ENCODE assay signal across 22 cellular contexts in genomic region chr5:40397976-40398375, GRCh38.
"Had no signal": no experiment of that assay in that cellular context is flagged by ENCODE, and none has a peak within 500 bp of the region (broad histone marks: within the 10 kb centered on the region; RNA-seq: fewer than 3 reads in every experiment).

No MANE protein-coding gene starts in this region.

- DNase-seq: activated B cell treated with CpG ODN at 0.5 μM for 24 hours; activated CD4-positive, alpha-beta T cell treated with anti-CD3 and anti-CD28 coated beads for 1 hour; activated CD4-positive, alpha-beta T cell treated with anti-CD3 and anti-CD28 coated beads, Interleukin-2, amount 50 U/mL, for 1 hour; activated CD8-positive, alpha-beta memory T cell treated with anti-CD3 and anti-CD28 coated beads for 24 hours; activated effector memory CD4-positive, alpha-beta T cell treated with Interleukin-2 at 50 U/mL for 16 hours; activated naive CD4-positive, alpha-beta T cell treated with anti-CD3 and anti-CD28 coated beads, Interleukin-2, amount 10 ng/mL, durations not matched to agents 7 days and 5 days; adrenal gland; anterior cingulate cortex; cerebellar nuclear complex; MV-4-11; NCI-H1092 treated with DMSO at 0.1 percent for 48 hours; NCI-H1417 treated with DMSO at 0.1 percent for 48 hours; NCI-H1694 treated with DMSO at 0.1 percent for 48 hours; NCI-H2029 treated with DMSO at 0.1 percent for 48 hours; NCI-H345; NCI-H510A; NCI-H526 treated with DMSO at 0.1 percent for 48 hours; NCI-H82; T-cell; T-helper 2 cell; T1000 had no signal

- H3K27me3 Mint-ChIP-seq: activated B cell treated with CpG ODN at 0.5 μM for 24 hours; activated naive CD4-positive, alpha-beta T cell treated with anti-CD3 and anti-CD28 coated beads, Interleukin-2, amount 10 ng/mL, durations not matched to agents 7 days and 5 days; dendritic cell treated with granulocyte-macrophage colony-stimulating factor and Interleukin-4, amounts not matched to agents 40 ng/mL and 50 ng/mL, for 4 days; T-cell had no signal

- H3K4me3 Mint-ChIP-seq: activated B cell treated with CpG ODN at 0.5 μM for 24 hours; activated naive CD4-positive, alpha-beta T cell treated with anti-CD3 and anti-CD28 coated beads, Interleukin-2, amount 10 ng/mL, durations not matched to agents 7 days and 5 days; dendritic cell treated with granulocyte-macrophage colony-stimulating factor and Interleukin-4, amounts not matched to agents 40 ng/mL and 50 ng/mL, for 4 days; T-cell had no signal

- H3K27ac Mint-ChIP-seq: activated B cell treated with CpG ODN at 0.5 μM for 24 hours; activated naive CD4-positive, alpha-beta T cell treated with anti-CD3 and anti-CD28 coated beads, Interleukin-2, amount 10 ng/mL, durations not matched to agents 7 days and 5 days; dendritic cell treated with granulocyte-macrophage colony-stimulating factor and Interleukin-4, amounts not matched to agents 40 ng/mL and 50 ng/mL, for 4 days; T-cell had no signal

- ATAC-seq: T-cell had no signal

- H3K9me3 Mint-ChIP-seq: activated B cell treated with CpG ODN at 0.5 μM for 24 hours; activated naive CD4-positive, alpha-beta T cell treated with anti-CD3 and anti-CD28 coated beads, Interleukin-2, amount 10 ng/mL, durations not matched to agents 7 days and 5 days; dendritic cell treated with granulocyte-macrophage colony-stimulating factor and Interleukin-4, amounts not matched to agents 40 ng/mL and 50 ng/mL, for 4 days; T-cell had no signal

- H3K36me3 Mint-ChIP-seq: T-cell had no signal
